In genomic region chr5:146582015-146582414, GRCh38 we compare ENCODE assay signal across 3 cellular contexts.
"Had no signal": no experiment of that assay in that cellular context is flagged by ENCODE, and none has a peak within 500 bp of the region (broad histone marks: within the 10 kb centered on the region; RNA-seq: fewer than 3 reads in every experiment).

No MANE protein-coding gene starts in this region.

- H3K4me3 ChIP-seq: GM12878 had no signal

- ATAC-seq: GM12878 had no signal

- DNase-seq: GDM1, GF-D8 had no signal
